9 cellular contexts compared by ENCODE assay signal in genomic region chr19:55353803-55354697, GRCh38. TPM values are rescaled to one million over a fixed set of nuclear protein-coding genes. Genes with fewer than 3 reads are reported as not detected.
A peak's percentile ranks its signal among the peaks of the same experiment; 100 is the strongest.
DNase-seq lines count a peak whose midpoint lies in the region; ATAC-seq and TF ChIP-seq lines count a peak whose summit lies in the region.
"Had no signal": no experiment of that assay in that cellular context is flagged by ENCODE, and none has a peak within 500 bp of the region (broad histone marks: within the 10 kb centered on the region; RNA-seq: fewer than 3 reads in every experiment).

No MANE protein-coding gene starts in this region.

- H3F3A ChIP-seq in SK-N-SH (replicated peaks; ENCODE audit: insufficient read depth), result peaks cover 10% of the 10 kb centered on the region

- peaks cover 18% of the 10 kb centered on the region for H3K27me3 Mint-ChIP-seq in HFFc6 (ENCODE audit: insufficient read depth)

- TF ChIP-seq CTCF in HFFc6 (IDR thresholded peaks at IDR 0.05), result no peak
- no peak for TF ChIP-seq CTCF in SK-N-SH (IDR thresholded peaks at IDR 0.05)
- TF ChIP-seq CTCF in prostate gland (IDR thresholded peaks at IDR 0.05), result no peak

- no peaks in the 10 kb centered on the region for H3K4me1 Mint-ChIP-seq in HFFc6 (ENCODE audit: low read depth)

- H3K27me3 ChIP-seq in SK-N-SH (ENCODE audit: insufficient read depth) (peaks cover 38% of the 10 kb centered on the region), prostate gland (replicated peaks; ENCODE audit: insufficient read depth) (peaks cover 3% of the 10 kb centered on the region)

- H3K4me1 ChIP-seq in SK-N-SH (ENCODE audit: control insufficient read depth in 1 of 2, insufficient read depth in 2 of 2, low read depth in 1 of 2, low read length in 1 of 2) (peaks cover 0 to 17% of the 10 kb centered on the region in 2 experiments; a peak in 1 of 4 replicates), prostate gland (replicated peaks) (peaks cover 5% of the 10 kb centered on the region)

- TF ChIP-seq RAD21 in SK-N-SH (IDR thresholded peaks at IDR 0.05; ENCODE audit: low read length), result no peak

- DNase-seq in AG08396 (ENCODE audit: low spot score) (peak; percentile 90), HFFc6 (no peak), SK-N-SH (peak; percentile 97), Right ventricle myocardium superior (peak; percentile 81), prostate gland (ENCODE audit: low spot score) (peak; percentile 57)
- DNase-seq in activated naive CD4-positive, alpha-beta T cell treated with anti-CD3 and anti-CD28 coated beads, Interleukin-2, amount 50 U/mL, for 72 hours (ENCODE audit: low spot score in 2 of 2), result peak in 1 of 2 donors; percentile 77

- no peaks in the 10 kb centered on the region for H3K9me3 Mint-ChIP-seq in HFFc6
- H3K9me3 Mint-ChIP-seq in activated naive CD4-positive, alpha-beta T cell treated with anti-CD3 and anti-CD28 coated beads, Interleukin-2, amount 50 U/mL, for 72 hours, result no peaks in the 10 kb centered on the region

- WGBS in SK-N-SH (ENCODE audit: low lambda C conversion rate), result 2% methylated on average over 49 of the region's 72 CpGs
- 1% methylated on average over 68 of the region's 72 CpGs for WGBS in prostate gland

- H4K20me1 ChIP-seq in SK-N-SH (ENCODE audit: insufficient read depth), result no peaks in the 10 kb centered on the region

- CTCF ChIA-PET in SK-N-SH (lab: Yijun Ruan, JAX), result interaction anchor here (1.0 to 2.5 kb wide), 3 partner anchors 10 to 52 kb away, joined by 3 to 9 read pairs (median 8); no protein-coding TSS in a partner anchor

- peak overlapping the region; percentile 95 for H3K4me2 ChIP-seq in SK-N-SH

- ATAC-seq in activated naive CD4-positive, alpha-beta T cell treated with anti-CD3 and anti-CD28 coated beads, Interleukin-2, amount 50 U/mL, for 72 hours, result peak; percentile 73 to 92
- ATAC-seq in Right ventricle myocardium superior (ENCODE audit: poor library complexity), result peak; percentile 90
- no peak for ATAC-seq in HG03460 (IDR thresholded peaks at IDR 0.05; ENCODE audit: unreplicated experiment)
- ATAC-seq in HG02798 (IDR thresholded peaks at IDR 0.05; ENCODE audit: poor library complexity, unreplicated experiment), result no peak

- H3K4me3 ChIP-seq in SK-N-SH (ENCODE audit: low read depth in 2 of 2, low read length in 1 of 2), result peak overlapping the region; percentile 49 to 59
- peak overlapping the region; percentile 9 to 30 for H3K4me3 ChIP-seq in prostate gland

- no peak overlapping the region for H3K27ac ChIP-seq in SK-N-SH (ENCODE audit: low read depth in 2 of 2, low read length in 1 of 2)
- H3K27ac ChIP-seq in prostate gland, result no peak overlapping the region

- no peak overlapping the region for H3K27ac Mint-ChIP-seq in HFFc6
- no peak overlapping the region for H3K27ac Mint-ChIP-seq in activated naive CD4-positive, alpha-beta T cell treated with anti-CD3 and anti-CD28 coated beads, Interleukin-2, amount 50 U/mL, for 72 hours

- no peaks in the 10 kb centered on the region for H3K79me2 ChIP-seq in SK-N-SH (ENCODE audit: insufficient read depth)

- H3K36me3 ChIP-seq in SK-N-SH (replicated peaks in 1 of 2; ENCODE audit: control insufficient read depth in 1 of 2, insufficient read depth in 2 of 2, low read length in 1 of 2) (no peaks in the 10 kb centered on the region), prostate gland (no peaks in the 10 kb centered on the region)

- H3K36me3 Mint-ChIP-seq in HFFc6 (ENCODE audit: low read depth), result no peaks in the 10 kb centered on the region
- H3K36me3 Mint-ChIP-seq in activated naive CD4-positive, alpha-beta T cell treated with anti-CD3 and anti-CD28 coated beads, Interleukin-2, amount 50 U/mL, for 72 hours, result no peaks in the 10 kb centered on the region

- TF ChIP-seq EP300 in SK-N-SH (IDR thresholded peaks at IDR 0.05; ENCODE audit: borderline replicate concordance in 1 of 2, low read depth in 1 of 2, low read length in 1 of 2), result no peak

- H2AFZ ChIP-seq in SK-N-SH (ENCODE audit: low read depth), result no peak overlapping the region; the same call in 1 of the 2 replicates

- H3K4me3 Mint-ChIP-seq in HFFc6, result peak overlapping the region; percentile 55

- H3K9ac ChIP-seq in SK-N-SH, result no peak overlapping the region

- H3K9me3 ChIP-seq in SK-N-SH (no peaks in the 10 kb centered on the region), prostate gland (no peaks in the 10 kb centered on the region)

- POLR2A ChIA-PET in SK-N-SH (lab: Yijun Ruan, JAX), result interaction anchor here (1.6 to 1.7 kb wide), 2 partner anchors 15 to 30 kb away, joined by 5 to 7 read pairs; partner anchors contain the start of genes KMT5C and TMEM238

- intact Hi-C loops in Right ventricle myocardium superior (cut with DNase I), result no loop called here
- intact Hi-C loops in prostate gland (cut with DNase I), result no loop called here

- TF ChIP-seq POLR2A in prostate gland (IDR thresholded peaks at IDR 0.05), result peak; percentile 49

- H3K9me2 ChIP-seq in SK-N-SH, result no peaks in the 10 kb centered on the region

TF ChIP-seq in SK-N-SH, 30 proteins besides CTCF, POLR2A, EP300 and RAD21 (continues in another document):
- TF ChIP-seq RXRA (IDR thresholded peaks at IDR 0.05; ENCODE audit: borderline replicate concordance, low read depth) (no peak), USF1 (IDR thresholded peaks at IDR 0.05; ENCODE audit: borderline replicate concordance, low read depth) (no peak), TEAD4 (IDR thresholded peaks at IDR 0.05; ENCODE audit: borderline replicate concordance, insufficient read depth) (no peak), MXI1 (IDR thresholded peaks at IDR 0.05; ENCODE audit: low read depth, low read length) (0 out of 2 replicates have a peak, but pooled peaks have one; percentile 24), USF2 (IDR thresholded peaks at IDR 0.05; ENCODE audit: borderline replicate concordance, low read depth, low read length) (no peak), SMC3 (IDR thresholded peaks at IDR 0.05; ENCODE audit: low read depth, low read length) (no peak), TAF1 (IDR thresholded peaks at IDR 0.05; ENCODE audit: borderline replicate concordance, low read depth, low read length) (no peak)

RNA-seq across cellular contexts. Expression of gene COX6B2, which starts 0.5 kb away (rescaled TPM):
- not detected for total RNA-seq in HFFc6 (2021; fragmentation: NEBNext Ultra II Directional; extraction: Animal tissue kit (Norgen Biotek cat#: 25700))
- 0.58 and 0.74 TPM in 2 replicates for polyA plus RNA-seq in SK-N-SH (2012; rRNA removed)
- 0.17 and 0.34 TPM in 2 replicates for polyA plus RNA-seq in SK-N-SH (2012; cell fraction: cytosol; rRNA removed)
- 5.4 and 8.8 TPM in 2 replicates for polyA plus RNA-seq in SK-N-SH (2012; cell fraction: nucleus; rRNA removed)
- under 1 TPM; 0.39 to 0.95 TPM for total RNA-seq in activated naive CD4-positive, alpha-beta T cell treated with anti-CD3 and anti-CD28 coated beads, Interleukin-2, amount 50 U/mL, for 72 hours
- total RNA-seq in Right ventricle myocardium superior (not detected), prostate gland (10 to 100 TPM in 1 of 2 donors, not detected in 1; 10.2 TPM)
- total RNA-seq: pulmonary artery endothelial cell had no signal

RNA-seq across cellular contexts. Expression of gene GARIN5B, which starts 9.0 kb away (rescaled TPM):
- total RNA-seq in HFFc6 (2021; fragmentation: NEBNext Ultra II Directional; extraction: Animal tissue kit (Norgen Biotek cat#: 25700)), result under 1 TPM in 1 of 6 experiments, not detected in 5; 0.05 TPM
- not detected in 2 replicates for polyA plus RNA-seq in SK-N-SH (2012; rRNA removed)
- not detected in 2 replicates for polyA plus RNA-seq in SK-N-SH (2012; cell fraction: cytosol; rRNA removed)
- 0.06 and 0.10 TPM in 2 replicates for polyA plus RNA-seq in SK-N-SH (2012; cell fraction: nucleus; rRNA removed)
- not detected for total RNA-seq in activated naive CD4-positive, alpha-beta T cell treated with anti-CD3 and anti-CD28 coated beads, Interleukin-2, amount 50 U/mL, for 72 hours
- total RNA-seq in Right ventricle myocardium superior (not detected), prostate gland (1 to 10 TPM in 1 of 2 donors, not detected in 1; 1.5 TPM)
- total RNA-seq: pulmonary artery endothelial cell had no signal

RNA-seq across cellular contexts. Expression of gene KMT5C, which starts 14.4 kb away (rescaled TPM):
- 1 to 10 TPM; 3.8 to 6.2 (median 4.4) TPM for total RNA-seq in HFFc6 (2021; fragmentation: NEBNext Ultra II Directional; extraction: Animal tissue kit (Norgen Biotek cat#: 25700))
- polyA plus RNA-seq in SK-N-SH (2012; rRNA removed), result 14.0 and 14.4 TPM in 2 replicates
- 3.7 and 5.8 TPM in 2 replicates for polyA plus RNA-seq in SK-N-SH (2012; cell fraction: cytosol; rRNA removed)
- 79.1 and 122 TPM in 2 replicates for polyA plus RNA-seq in SK-N-SH (2012; cell fraction: nucleus; rRNA removed)
- total RNA-seq in activated naive CD4-positive, alpha-beta T cell treated with anti-CD3 and anti-CD28 coated beads, Interleukin-2, amount 50 U/mL, for 72 hours, result 10 to 100 TPM; 30.7 to 56.2 TPM
- 6.6 TPM for total RNA-seq in Right ventricle myocardium superior
- 10 to 100 TPM; 17.8 to 32.3 TPM for total RNA-seq in prostate gland

RNA-seq across cellular contexts. Expression of gene IL11, which starts 16.2 kb away (rescaled TPM):
- total RNA-seq in HFFc6 (2021; fragmentation: NEBNext Ultra II Directional; extraction: Animal tissue kit (Norgen Biotek cat#: 25700)), result 10 to 100 TPM; 22.2 to 43.4 (median 36.1) TPM
- 13.2 and 16.1 TPM in 2 replicates for polyA plus RNA-seq in SK-N-SH (2012; rRNA removed)
- 8.4 and 11.0 TPM in 2 replicates for polyA plus RNA-seq in SK-N-SH (2012; cell fraction: cytosol; rRNA removed)
- 22.6 and 33.5 TPM in 2 replicates for polyA plus RNA-seq in SK-N-SH (2012; cell fraction: nucleus; rRNA removed)
- total RNA-seq in activated naive CD4-positive, alpha-beta T cell treated with anti-CD3 and anti-CD28 coated beads, Interleukin-2, amount 50 U/mL, for 72 hours, result under 1 TPM in 1 of 2 donors, not detected in 1; 0.32 TPM
- total RNA-seq in Right ventricle myocardium superior (not detected), prostate gland (1 to 10 TPM in 1 of 2 donors, not detected in 1; 2.0 TPM)

RNA-seq across cellular contexts. Expression of gene TMEM190, which starts 22.6 kb away (rescaled TPM):
- total RNA-seq in HFFc6 (2021; fragmentation: NEBNext Ultra II Directional; extraction: Animal tissue kit (Norgen Biotek cat#: 25700)), result 1 to 10 TPM in 1 of 6 experiments, under 1 TPM in 2, not detected in 3; 0.33 to 1.1 (median 0.61) TPM
- 0.77 and 0.91 TPM in 2 replicates for polyA plus RNA-seq in SK-N-SH (2012; rRNA removed)
- 0.08 and 0.30 TPM in 2 replicates for polyA plus RNA-seq in SK-N-SH (2012; cell fraction: cytosol; rRNA removed)
- 14.1 and 29.8 TPM in 2 replicates for polyA plus RNA-seq in SK-N-SH (2012; cell fraction: nucleus; rRNA removed)
- total RNA-seq in activated naive CD4-positive, alpha-beta T cell treated with anti-CD3 and anti-CD28 coated beads, Interleukin-2, amount 50 U/mL, for 72 hours, result not detected
- total RNA-seq in Right ventricle myocardium superior (not detected), prostate gland (not detected)
- total RNA-seq: pulmonary artery endothelial cell had no signal

Comparison
In these comparisons a context has a peak if more than half of its experiments do, and no peak if none do; other contexts are left out.
1. ATAC-seq: peak in activated naive CD4-positive, alpha-beta T cell treated with anti-CD3 and anti-CD28 coated beads, Interleukin-2, amount 50 U/mL, for 72 hours (2 of 2) and Right ventricle myocardium superior (single experiment); none in HG03460 (single experiment) and HG02798 (single experiment).